1 cellular context compared by ENCODE assay signal in genomic region chr4:86449746-86450145, GRCh38.
TF ChIP-seq lines count a peak whose summit lies in the region.

No MANE protein-coding gene starts in this region.

TF ChIP-seq in GM23338, 12 proteins besides CTCF, POLR2A, EP300 and RAD21 (continued from another document):
- no peak for TF ChIP-seq ZNF462 (CRISPR knock-in tag; IDR thresholded peaks at IDR 0.05)
